9 cellular contexts compared by ENCODE assay signal in the genomic region with DNA sequence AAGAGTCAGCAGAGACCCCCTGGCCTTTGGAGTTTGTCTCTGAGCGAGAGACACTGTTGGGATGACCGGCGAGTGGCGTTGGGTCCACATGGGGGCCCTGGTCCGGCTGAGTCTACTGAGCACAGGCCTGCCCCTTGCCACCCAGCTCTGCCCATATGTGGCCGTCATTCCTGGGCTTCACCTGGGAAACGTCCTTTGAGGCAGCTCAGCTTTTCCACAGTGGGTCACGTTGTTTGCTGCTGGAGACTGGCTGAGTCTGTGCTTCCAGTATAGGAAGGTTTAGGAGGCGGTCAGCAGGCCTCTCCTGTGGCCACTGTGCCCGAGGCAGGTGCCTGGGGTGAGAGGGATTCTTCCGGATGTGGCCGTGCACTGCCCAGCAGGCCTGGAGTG. TPM values are rescaled to one million over a fixed set of nuclear protein-coding genes. Genes with fewer than 3 reads are reported as not detected.
DNase-seq lines count a peak whose midpoint lies in the region; ATAC-seq and TF ChIP-seq lines count a peak whose summit lies in the region.
"Had no signal": no experiment of that assay in that cellular context is flagged by ENCODE, and none has a peak within 500 bp of the region (broad histone marks: within the 10 kb centered on the region; RNA-seq: fewer than 3 reads in every experiment).

No MANE protein-coding gene starts in this region.

- H3K4me3 Mint-ChIP-seq in Caco-2 (ENCODE audit: unreplicated experiment) (peak overlapping the region; percentile 64), glutamatergic neuron (ENCODE audit: unreplicated experiment) (no peak overlapping the region)

- CTCF ChIA-PET in Caco-2 (lab: Charles Lee), result no interaction called here

- 0 out of 2 replicates have a peak overlapping the region, but pooled peaks have one; percentile 43 for H2AFZ ChIP-seq in OCI-LY3 (ENCODE audit: low read depth, low read length)

- POLR2A ChIA-PET in Caco-2 (lab: Charles Lee), result no interaction called here

- no peak overlapping the region for H3K4me3 ChIP-seq in Caco-2 (ENCODE audit: low read depth, low read length)
- H3K4me3 ChIP-seq in OCI-LY3 (ENCODE audit: low read length), result no peak overlapping the region
- H3K4me3 ChIP-seq in colonic mucosa, result no peak overlapping the region
- no peak overlapping the region for H3K4me3 ChIP-seq in sigmoid colon

- H3K27me3 Mint-ChIP-seq in Caco-2 (ENCODE audit: insufficient read depth, unreplicated experiment) (no peaks in the 10 kb centered on the region), glutamatergic neuron (ENCODE audit: unreplicated experiment) (peaks cover 8% of the 10 kb centered on the region)

- no peak for TF ChIP-seq POLR2A in sigmoid colon (IDR thresholded peaks at IDR 0.05)

- H3K9ac ChIP-seq in OCI-LY3 (ENCODE audit: low read length) (no peak overlapping the region), colonic mucosa (ENCODE audit: low read depth in 2 of 2, low read length in 2 of 2) (no peak overlapping the region)

- no peak for TF ChIP-seq EP300 in sigmoid colon (IDR thresholded peaks at IDR 0.05)

- H3K27ac ChIP-seq in OCI-LY3 (ENCODE audit: low read length), result no peak overlapping the region
- peak overlapping the region; percentile 22 for H3K27ac ChIP-seq in colonic mucosa
- H3K27ac ChIP-seq in sigmoid colon, result peak overlapping the region in 3 of 4 donors; percentile 52 to 70 (median 62)

- no peaks in the 10 kb centered on the region for H3K9me3 Mint-ChIP-seq in Caco-2 (ENCODE audit: unreplicated experiment)
- no peaks in the 10 kb centered on the region for H3K9me3 Mint-ChIP-seq in glutamatergic neuron (ENCODE audit: unreplicated experiment)

- peaks cover 6% of the 10 kb centered on the region for H4K20me1 ChIP-seq in OCI-LY3 (ENCODE audit: insufficient read depth, low read length)

- H3K4me2 ChIP-seq in OCI-LY3 (ENCODE audit: low read length), result no peak overlapping the region

- WGBS in sigmoid colon, 2 donors, result 76 to 82% methylated on average over 12 of the region's 12 CpGs

- peaks cover 28% of the 10 kb centered on the region for H3K4me1 ChIP-seq in Caco-2
- H3K4me1 ChIP-seq in OCI-LY3 (ENCODE audit: low read length), result peaks cover 35% of the 10 kb centered on the region
- peaks cover 42% of the 10 kb centered on the region for H3K4me1 ChIP-seq in colonic mucosa
- H3K4me1 ChIP-seq in sigmoid colon, result peaks cover 0 to 38% (median 27%) of the 10 kb centered on the region in 4 donors

- H3K4me1 Mint-ChIP-seq in Caco-2 (ENCODE audit: low read depth, unreplicated experiment), result peaks cover 18% of the 10 kb centered on the region
- peaks cover 14% of the 10 kb centered on the region for H3K4me1 Mint-ChIP-seq in glutamatergic neuron (ENCODE audit: low read depth, unreplicated experiment)

- DNase-seq in Caco-2 (no peak), colonic mucosa (no peak), sigmoid colon (no peak), glutamatergic neuron (no peak), hypothalamus (lab: John Stamatoyannopoulos, UW) (no peak), AG08396 (ENCODE audit: low spot score) (no peak)

- H3K27me3 ChIP-seq in Caco-2 (replicated peaks; ENCODE audit: control insufficient read depth, insufficient read depth, low read length) (no peaks in the 10 kb centered on the region), OCI-LY3 (ENCODE audit: low read depth, low read length) (no peaks in the 10 kb centered on the region), colonic mucosa (no peaks in the 10 kb centered on the region), sigmoid colon (peaks cover 0 to 9% (median 0%) of the 10 kb centered on the region in 3 donors)

- no peak for TF ChIP-seq CTCF in Caco-2 (IDR thresholded peaks at IDR 0.05; ENCODE audit: insufficient read depth in 1 of 2, low read depth in 1 of 2, low read length in 1 of 2, severe bottlenecking in 1 of 2, unreplicated experiment in 1 of 2)
- TF ChIP-seq CTCF in OCI-LY3 (IDR thresholded peaks at IDR 0.05; ENCODE audit: low read depth, low read length), result no peak
- TF ChIP-seq CTCF in colonic mucosa (IDR thresholded peaks at IDR 0.05), result no peak
- no peak for TF ChIP-seq CTCF in sigmoid colon (IDR thresholded peaks at IDR 0.05)
- no peak for TF ChIP-seq CTCF in glutamatergic neuron (IDR thresholded peaks at IDR 0.05; ENCODE audit: partially characterized antibody, unreplicated experiment)

- no peak for ATAC-seq in GM18873 (IDR thresholded peaks at IDR 0.05; ENCODE audit: low FRiP score, unreplicated experiment)

- no peaks in the 10 kb centered on the region for H3K79me2 ChIP-seq in OCI-LY3 (ENCODE audit: low read length)

- intact Hi-C loops in Caco-2 (cut with micrococcal nuclease; ENCODE audit: unreplicated experiment), result no loop called here
- intact Hi-C loops in colonic mucosa (cut with DNase I), result no loop called here
- intact Hi-C loops in sigmoid colon (cut with DNase I), result no loop called here

- no TSS peak for BruUV-seq in Caco-2 (replicated peaks; lab: Mats Ljungman, UMichigan)

- no peaks in the 10 kb centered on the region for H3K9me3 ChIP-seq in Caco-2
- H3K9me3 ChIP-seq in OCI-LY3 (ENCODE audit: insufficient read depth, low read length), result no peaks in the 10 kb centered on the region
- H3K9me3 ChIP-seq in colonic mucosa, result no peaks in the 10 kb centered on the region
- H3K9me3 ChIP-seq in sigmoid colon, result no peaks in the 10 kb centered on the region

- H3K27ac Mint-ChIP-seq in Caco-2 (ENCODE audit: unreplicated experiment) (no peak overlapping the region), glutamatergic neuron (ENCODE audit: unreplicated experiment) (no peak overlapping the region)

- no peaks in the 10 kb centered on the region for H3K36me3 ChIP-seq in Caco-2 (ENCODE audit: control insufficient read depth, insufficient read depth, low read length)
- H3K36me3 ChIP-seq in OCI-LY3 (replicated peaks; ENCODE audit: low read depth, low read length), result no peaks in the 10 kb centered on the region
- H3K36me3 ChIP-seq in colonic mucosa, result no peaks in the 10 kb centered on the region
- H3K36me3 ChIP-seq in sigmoid colon, result no peaks in the 10 kb centered on the region

- H3K36me3 Mint-ChIP-seq in Caco-2 (ENCODE audit: insufficient read depth, unreplicated experiment) (peaks cover 11% of the 10 kb centered on the region), glutamatergic neuron (ENCODE audit: unreplicated experiment) (no peaks in the 10 kb centered on the region)

RNA-seq across cellular contexts. Expression of a gene that starts 17.1 kb away (rescaled TPM):
- total RNA-seq in Caco-2 (2022), result 13.4 and 16.8 TPM in 2 replicates
- 1 to 10 TPM; 3.7 to 5.7 TPM for total RNA-seq in colonic mucosa
- total RNA-seq in sigmoid colon, result 1 to 10 TPM in 1 of 4 donors, under 1 TPM in 3; 0.36 to 7.6 (median 0.74) TPM
- polyA plus RNA-seq in sigmoid colon, result 1 to 10 TPM; 1.2 to 8.9 (median 3.5) TPM
- total RNA-seq in glutamatergic neuron (ENCODE audit: unreplicated experiment), result 5.4 TPM

RNA-seq across cellular contexts. Expression of a gene that starts 21.9 kb away (rescaled TPM):
- total RNA-seq in Caco-2 (2022) (0.12 TPM in 1 of 2 replicates, not detected in the other), colonic mucosa (under 1 TPM; 0.15 to 0.24 TPM), sigmoid colon (1 to 10 TPM in 2 of 4 donors, under 1 TPM in 2; 0.66 to 1.4 (median 0.95) TPM), glutamatergic neuron (ENCODE audit: unreplicated experiment) (1.6 TPM)
- polyA plus RNA-seq in sigmoid colon, result under 1 TPM in 1 of 3 donors, not detected in 2; 0.36 TPM

RNA-seq across cellular contexts. Expression of a gene that starts 29.6 kb away (rescaled TPM):
- not detected in 2 replicates for total RNA-seq in Caco-2 (2022)
- not detected for total RNA-seq in colonic mucosa
- total RNA-seq in sigmoid colon, result not detected
- not detected for polyA plus RNA-seq in sigmoid colon
- 0.61 TPM for total RNA-seq in glutamatergic neuron (ENCODE audit: unreplicated experiment)
- total RNA-seq: lower leg skin had no signal

RNA-seq across cellular contexts. Expression of a gene that starts 49.1 kb away (rescaled TPM):
- 92.2 and 93.3 TPM in 2 replicates for total RNA-seq in Caco-2 (2022)
- 10 to 100 TPM; 64.7 to 67.5 TPM for total RNA-seq in colonic mucosa
- total RNA-seq in sigmoid colon, result 10 to 100 TPM; 25.8 to 33.5 (median 30.2) TPM
- polyA plus RNA-seq in sigmoid colon, result 10 to 100 TPM; 13.8 to 51.1 (median 26.6) TPM
- 61.4 TPM for total RNA-seq in glutamatergic neuron (ENCODE audit: unreplicated experiment)

RNA-seq across cellular contexts. Expression of a gene that starts 49.1 kb away (rescaled TPM):
- total RNA-seq in Caco-2 (2022) (98.5 and 112 TPM in 2 replicates), colonic mucosa (10 to 100 TPM; 53.9 to 78.2 TPM), sigmoid colon (10 to 100 TPM; 42.8 to 53.6 (median 45.1) TPM), glutamatergic neuron (ENCODE audit: unreplicated experiment) (24.6 TPM)
- 10 to 100 TPM; 34.7 to 55.6 (median 49.9) TPM for polyA plus RNA-seq in sigmoid colon
